11 cellular contexts compared by ENCODE assay signal in the genomic region with DNA sequence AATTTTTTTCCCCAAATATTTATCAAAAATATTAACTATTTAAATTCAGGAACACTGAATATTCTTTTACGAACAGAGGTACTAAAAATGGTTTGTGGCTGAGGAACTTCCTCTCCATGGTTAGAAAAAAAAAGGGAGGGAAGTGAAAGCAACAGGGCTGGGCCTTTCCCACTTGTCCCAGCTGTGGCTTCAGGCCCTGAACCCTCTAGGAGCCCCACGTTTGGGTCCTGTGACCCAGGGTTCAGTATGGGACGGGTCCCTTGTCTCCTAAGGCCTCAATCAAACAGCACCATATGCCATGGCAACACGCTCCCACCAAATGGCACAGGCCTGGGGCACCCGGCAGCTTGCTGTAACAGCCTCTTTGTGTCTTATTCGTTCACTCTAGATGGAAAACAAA.
DNase-seq lines count a peak whose midpoint lies in the region; ATAC-seq and TF ChIP-seq lines count a peak whose summit lies in the region.
"Had no signal": no experiment of that assay in that cellular context is flagged by ENCODE, and none has a peak within 500 bp of the region (broad histone marks: within the 10 kb centered on the region; RNA-seq: fewer than 3 reads in every experiment).

No MANE protein-coding gene starts in this region.

- peak; percentile 96 for DNase-seq in MV-4-11 (lab: John Stamatoyannopoulos, UW)
- DNase-seq in nephron progenitor cell: no peak
- DNase-seq in foreskin fibroblast: no peak
- DNase-seq in NCI-H526 treated with DMSO at 0.1 percent for 48 hours (lab: John Stamatoyannopoulos, UW): no peak
- no peak for DNase-seq in activated CD8-positive, alpha-beta memory T cell treated with anti-CD3 and anti-CD28 coated beads, Interleukin-2, amount 50 U/mL, for 48 hours
- DNase-seq: BE2C, NCI-H1436, WERI-Rb-1 had no signal

- H3K27ac ChIP-seq in BLaER1 treated with 17β-estradiol and CSF1 and Interleukin-3, amounts not matched to agents 10 nM and 100 nM: peak overlapping the region; percentile 63 to 96 (median 91)
- H3K27ac ChIP-seq in cingulate gyrus (ENCODE audit: low read depth, low read length): peak overlapping the region; percentile 71
- H3K27ac ChIP-seq: WERI-Rb-1 had no signal

- peaks cover 11% of the 10 kb centered on the region for H3K4me1 Mint-ChIP-seq in nephron progenitor cell

- H3K4me1 ChIP-seq in BLaER1 treated with 17β-estradiol and CSF1 and Interleukin-3, amounts not matched to agents 10 nM and 100 nM: peaks cover 86 to 100% (median 98%) of the 10 kb centered on the region in 10 experiments
- H3K4me1 ChIP-seq: BE2C had no signal

- H3K4me2 ChIP-seq in BLaER1 treated with 17β-estradiol and CSF1 and Interleukin-3, amounts not matched to agents 10 nM and 100 nM: peak overlapping the region; percentile 86 to 99 (median 96)

- H3K9me3 ChIP-seq in BLaER1 treated with 17β-estradiol and CSF1 and Interleukin-3, amounts not matched to agents 10 nM and 100 nM (replicated peaks in 1 of 11): no peaks in the 10 kb centered on the region
- H3K9me3 ChIP-seq: BE2C had no signal

- H3K4me3 ChIP-seq in BLaER1 treated with 17β-estradiol and CSF1 and Interleukin-3, amounts not matched to agents 10 nM and 100 nM: peak overlapping the region in 8 of 10 experiments; percentile 36 to 60 (median 51); a peak in 9 of 20 replicates
- no peak overlapping the region for H3K4me3 ChIP-seq in foreskin fibroblast (ENCODE audit: low read depth in 1 of 2, low read length in 2 of 2)

- ATAC-seq in GM21619 (IDR thresholded peaks at IDR 0.05; ENCODE audit: unreplicated experiment): no peak

- no peak overlapping the region for H3K4me3 Mint-ChIP-seq in nephron progenitor cell

- H3K27ac Mint-ChIP-seq in nephron progenitor cell: peak overlapping the region; percentile 25

- H3K9me3 Mint-ChIP-seq in nephron progenitor cell: no peaks in the 10 kb centered on the region

- H3K27me3 Mint-ChIP-seq in nephron progenitor cell (ENCODE audit: low read depth, poor library complexity): no peaks in the 10 kb centered on the region

- peaks cover 33% of the 10 kb centered on the region for H3K36me3 Mint-ChIP-seq in nephron progenitor cell (ENCODE audit: low read depth)

- H4K20me1 ChIP-seq in BLaER1 treated with 17β-estradiol and CSF1 and Interleukin-3, amounts not matched to agents 10 nM and 100 nM: no peaks in the 10 kb centered on the region; a peak in 1 of 22 replicates

- H3K36me3 ChIP-seq in BLaER1 treated with 17β-estradiol and CSF1 and Interleukin-3, amounts not matched to agents 10 nM and 100 nM: peaks cover 0 to 62% (median 39%) of the 10 kb centered on the region in 11 experiments; a peak in 16 of 22 replicates

- TF ChIP-seq CTCF in nephron progenitor cell (IDR thresholded peaks at IDR 0.05) (no peak), foreskin fibroblast (IDR thresholded peaks at IDR 0.05; ENCODE audit: low read depth, low read length) (no peak)

- no peaks in the 10 kb centered on the region for H3K27me3 ChIP-seq in BLaER1 treated with 17β-estradiol and CSF1 and Interleukin-3, amounts not matched to agents 10 nM and 100 nM
- H3K27me3 ChIP-seq: BE2C had no signal

- H3K9ac ChIP-seq in BLaER1 treated with 17β-estradiol and CSF1 and Interleukin-3, amounts not matched to agents 10 nM and 100 nM: peak overlapping the region; percentile 54 to 85 (median 77); a peak in 21 of 22 replicates

Comparison
In these comparisons a context has a peak if more than half of its experiments do, and no peak if none do; other contexts are left out.
1. H3K4me3 ChIP-seq: peak in BLaER1 treated with 17β-estradiol and CSF1 and Interleukin-3, amounts not matched to agents 10 nM and 100 nM (8 of 10); none in foreskin fibroblast (0 of 2).